ENCODE assay signal across 3 cellular contexts in genomic region chr2:131155208-131155855, GRCh38.
TF ChIP-seq lines count a peak whose summit lies in the region.

No MANE protein-coding gene starts in this region.

TF ChIP-seq in SK-N-SH, 30 proteins besides CTCF, POLR2A, EP300 and RAD21:
- TF ChIP-seq FOXJ3 (CRISPR knock-in tag; IDR thresholded peaks at IDR 0.05), result no peak
- TF ChIP-seq MEF2A (IDR thresholded peaks at IDR 0.05; ENCODE audit: borderline replicate concordance, low read depth), result no peak
- TF ChIP-seq USF2 (IDR thresholded peaks at IDR 0.05; ENCODE audit: borderline replicate concordance, low read depth, low read length), result no peak
- TF ChIP-seq FOXM1 (IDR thresholded peaks at IDR 0.05; ENCODE audit: low read depth), result no peak
- no peak for TF ChIP-seq FOSL2 (IDR thresholded peaks at IDR 0.05; ENCODE audit: borderline replicate concordance, low read depth)

TF ChIP-seq in SK-N-SH treated with all-trans-retinoic acid at 6 μM for 48 hours, 23 proteins besides CTCF, POLR2A, EP300 and RAD21:
- TF ChIP-seq BACH2 (CRISPR knock-in tag; IDR thresholded peaks at IDR 0.05; ENCODE audit: borderline replicate concordance) (no peak), POU6F1 (CRISPR knock-in tag; IDR thresholded peaks at IDR 0.05; ENCODE audit: borderline replicate concordance, low read depth) (no peak), ZFP3 (CRISPR knock-in tag; IDR thresholded peaks at IDR 0.05) (no peak), ZNF8 (CRISPR knock-in tag; IDR thresholded peaks at IDR 0.05) (no peak), ISL1 (CRISPR knock-in tag; IDR thresholded peaks at IDR 0.05) (no peak), TOX (CRISPR knock-in tag; IDR thresholded peaks at IDR 0.05; ENCODE audit: borderline replicate concordance) (no peak), ZNF70 (CRISPR knock-in tag; IDR thresholded peaks at IDR 0.05) (no peak), ZC3H10 (CRISPR knock-in tag; IDR thresholded peaks at IDR 0.05) (no peak), ESRRG (CRISPR knock-in tag; IDR thresholded peaks at IDR 0.05) (no peak)

TF ChIP-seq in H1, 55 proteins besides CTCF, POLR2A, EP300 and RAD21:
- no peak for TF ChIP-seq JUND (IDR thresholded peaks at IDR 0.05; ENCODE audit: low read length)
- no peak for TF ChIP-seq RNF2 (IDR thresholded peaks at IDR 0.05; ENCODE audit: borderline replicate concordance, low read depth, low read length, missing control alignments, poor library complexity, severe bottlenecking)
- TF ChIP-seq MAFK (IDR thresholded peaks at IDR 0.05; ENCODE audit: low read depth, low read length), result no peak
- no peak for TF ChIP-seq CHD7 (IDR thresholded peaks at IDR 0.05; ENCODE audit: insufficient replicate concordance, low read length)
- no peak for TF ChIP-seq GTF2F1 (IDR thresholded peaks at IDR 0.05; ENCODE audit: borderline replicate concordance, low read depth, low read length)
- TF ChIP-seq BACH1 (IDR thresholded peaks at IDR 0.05; ENCODE audit: low read length), result no peak
- TF ChIP-seq RFX5 (IDR thresholded peaks at IDR 0.05; ENCODE audit: borderline replicate concordance, low read depth, low read length), result no peak
